Comparison of ENCODE assay signal across 26 cellular contexts in the genomic region with DNA sequence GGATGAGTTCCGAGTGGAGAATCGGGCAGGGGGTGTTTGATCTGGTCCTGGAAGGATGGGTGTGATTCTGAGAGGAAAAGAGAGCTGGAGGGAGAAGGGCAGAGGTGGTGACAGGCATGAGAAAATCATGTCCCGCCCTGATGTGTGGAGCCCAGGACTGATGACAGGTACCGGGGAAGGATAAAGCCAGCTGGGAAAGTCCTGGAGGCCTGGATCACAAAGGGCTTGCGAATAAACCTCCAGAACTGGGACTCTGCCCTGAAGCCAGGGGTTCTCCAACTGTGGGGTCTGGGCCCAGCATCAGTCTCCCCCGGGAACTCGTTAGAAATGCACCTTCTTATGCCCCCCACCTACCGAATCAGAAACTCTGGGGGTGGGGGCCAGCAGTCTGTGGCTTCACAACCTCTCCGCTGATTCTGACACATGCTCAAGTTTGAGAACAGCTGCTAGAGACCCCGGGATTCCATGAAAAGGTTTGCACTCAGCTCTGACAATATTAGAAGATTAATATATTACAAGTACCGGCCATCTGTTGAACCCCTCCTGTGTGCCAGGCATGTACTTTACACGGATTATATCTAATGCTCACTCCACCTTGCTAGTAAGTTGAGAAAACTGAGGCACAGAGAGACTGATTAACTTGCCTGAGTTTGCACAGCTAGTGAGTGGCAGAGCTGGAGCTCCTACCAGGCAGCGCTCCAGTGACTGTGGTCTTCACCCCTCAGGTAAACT. TPM values are rescaled to one million over a fixed set of nuclear protein-coding genes. Genes with fewer than 3 reads are reported as not detected.
"Had no signal": no experiment of that assay in that cellular context is flagged by ENCODE, and none has a peak within 500 bp of the region (broad histone marks: within the 10 kb centered on the region; RNA-seq: fewer than 3 reads in every experiment).

No MANE protein-coding gene starts in this region.

- H3K27ac ChIP-seq: ascending aorta, brain microvascular endothelial cell, foreskin keratinocyte, lower lobe of right lung, stomach, suprapubic skin, uterus had no signal

- H3K36me3 Mint-ChIP-seq: stimulated activated memory B cell treated with anti-CD40 and anti-IgM and Interleukin-4, amounts not matched to agents 10 μg/mL and 1 μg/mL and 100 μg/mL, for 72 hours had no signal

- H3K4me2 ChIP-seq: smooth muscle cell had no signal

- H3K4me3 ChIP-seq: adrenal gland, ascending aorta, lower lobe of right lung, smooth muscle cell, stomach, suprapubic skin, uterus had no signal

- H3K27ac Mint-ChIP-seq: activated naive CD8-positive, alpha-beta T cell; activated T-helper 2 cell treated with anti-CD3 and anti-CD28 coated beads, Interferon-gamma antibody, Interleukin-2, Interleukin-4, amounts not matched to agents 10 μg/mL and 5 μg/mL and 100 μg/mL, durations not matched to agents 14 hours and 24 hours and 36 hours; naive thymus-derived CD4-positive, alpha-beta T cell; stimulated activated memory B cell treated with anti-CD40 and anti-IgM and Interleukin-4, amounts not matched to agents 10 μg/mL and 1 μg/mL and 100 μg/mL, for 72 hours had no signal

- H3K9me3 Mint-ChIP-seq: activated T-helper 2 cell treated with anti-CD3 and anti-CD28 coated beads, Interferon-gamma antibody, Interleukin-2, Interleukin-4, amounts not matched to agents 10 μg/mL and 5 μg/mL and 100 μg/mL, durations not matched to agents 14 hours and 24 hours and 36 hours; naive thymus-derived CD4-positive, alpha-beta T cell; neural crest cell; stimulated activated memory B cell treated with anti-CD40 and anti-IgM and Interleukin-4, amounts not matched to agents 10 μg/mL and 1 μg/mL and 100 μg/mL, for 72 hours had no signal

- H3K9me3 ChIP-seq: adrenal gland, ascending aorta, lower lobe of right lung, stomach, suprapubic skin, uterus had no signal

- H3K36me3 ChIP-seq: adrenal gland, ascending aorta, brain microvascular endothelial cell, lower lobe of right lung, stomach, suprapubic skin, uterus had no signal

- H3K27me3 ChIP-seq: ascending aorta, brain microvascular endothelial cell had no signal

- DNase-seq: activated CD4-positive, alpha-beta T cell treated with anti-CD3 and anti-CD28 coated beads for 1 hour; activated CD4-positive, alpha-beta T cell treated with anti-CD3 and anti-CD28 coated beads, Interleukin-2, amount 50 U/mL, for 1 hour; activated naive CD4-positive, alpha-beta T cell; activated T-cell treated with anti-CD3 and anti-CD28 coated beads, Interleukin-2, amount 50 U/mL, for 1 hour; adrenal gland; brain microvascular endothelial cell; caudate nucleus; effector CD8-positive, alpha-beta T cell; foreskin keratinocyte; kidney; lower lobe of right lung; naive thymus-derived CD4-positive, alpha-beta T cell; occipital lobe; posterior cingulate gyrus; stimulated activated CD4-positive, alpha-beta T cell treated with anti-CD3 and anti-CD28 coated beads, Interleukin-15, amount 100 ng/mL, for 24 hours; trophoblast cell; uterus had no signal

- ATAC-seq: sciatic nerve; stimulated activated memory B cell treated with anti-CD40 and anti-IgM and Interleukin-4, amounts not matched to agents 10 μg/mL and 1 μg/mL and 100 μg/mL, for 72 hours had no signal

- H3K4me3 Mint-ChIP-seq: activated naive CD8-positive, alpha-beta T cell; naive thymus-derived CD4-positive, alpha-beta T cell; neural crest cell; stimulated activated memory B cell treated with anti-CD40 and anti-IgM and Interleukin-4, amounts not matched to agents 10 μg/mL and 1 μg/mL and 100 μg/mL, for 72 hours had no signal

- H3K4me1 ChIP-seq: foreskin keratinocyte, suprapubic skin, uterus had no signal

RNA-seq across cellular contexts. Expression of a gene that starts 8.0 kb away (rescaled TPM):
- polyA plus RNA-seq: naive thymus-derived CD4-positive, alpha-beta T cell; smooth muscle cell had no signal
